19 cellular contexts compared by ENCODE assay signal in the genomic region with DNA sequence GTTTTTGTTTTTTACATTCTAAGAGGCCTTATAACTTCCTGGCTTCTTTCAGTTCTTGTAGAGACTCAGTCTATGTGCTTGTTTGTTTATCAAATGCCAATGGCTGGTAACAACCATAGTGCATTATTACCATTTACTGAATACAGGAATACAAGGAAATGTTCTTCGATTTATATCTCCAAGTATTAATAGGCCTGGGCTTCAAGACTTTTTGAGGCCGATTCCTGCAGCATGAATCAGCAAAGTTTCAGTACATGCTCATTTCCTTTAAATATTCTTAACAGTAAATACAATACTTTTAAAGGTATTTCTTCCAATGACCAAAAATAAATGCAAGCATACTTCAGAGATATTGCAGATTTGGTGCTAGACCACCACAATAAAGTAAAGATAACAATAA.
DNase-seq lines count a peak whose midpoint lies in the region; TF ChIP-seq lines count a peak whose summit lies in the region.
"Had no signal": no experiment of that assay in that cellular context is flagged by ENCODE, and none has a peak within 500 bp of the region (broad histone marks: within the 10 kb centered on the region; RNA-seq: fewer than 3 reads in every experiment).

No MANE protein-coding gene starts in this region.

- CTCF ChIA-PET in AG04449 (lab: Yijun Ruan, JAX), result no interaction called here

- TF ChIP-seq CTCF in AG04449 (IDR thresholded peaks at IDR 0.05; ENCODE audit: insufficient read depth, low read length, missing control alignments), result no peak
- no peak for TF ChIP-seq CTCF in choroid plexus epithelial cell (conservative IDR thresholded peaks at IDR 0.05; ENCODE audit: low read depth, low read length)

- no peaks in the 10 kb centered on the region for H3K36me3 ChIP-seq in MG63
- H3K36me3 ChIP-seq: adrenal gland, gastroesophageal sphincter, prostate gland had no signal

- H3K9me3 ChIP-seq in MG63, result peaks cover 18% of the 10 kb centered on the region
- H3K9me3 ChIP-seq: adrenal gland, prostate gland had no signal

- peak; percentile 7 for DNase-seq in AG04449 (ENCODE audit: low read depth, low spot score)
- peak; percentile 32 for DNase-seq in MG63
- peak; percentile 75 for DNase-seq in choroid plexus epithelial cell (ENCODE audit: low read depth)
- DNase-seq in glomerular endothelial cell (ENCODE audit: extremely low read depth, low read depth, low spot score), result peak; percentile 60
- DNase-seq in islet precursor cell, result no peak
- no peak for DNase-seq in COR-L47 (lab: John Stamatoyannopoulos, UW)
- DNase-seq in DMS53 (lab: John Stamatoyannopoulos, UW), result no peak
- no peak for DNase-seq in GOT3 (lab: John Stamatoyannopoulos, UW)
- DNase-seq: activated CD4-positive, alpha-beta T cell treated with anti-CD3 and anti-CD28 coated beads for 4 hours; activated effector memory CD4-positive, alpha-beta T cell treated with anti-CD3 and anti-CD28 coated beads, Interleukin-2, amount 50 U/mL, for 16 hours; adrenal gland; C1 segment of cervical spinal cord; cerebellar nuclear complex; effector memory CD8-positive, alpha-beta T cell; GF-D8; MV-4-11; NCI-H1694 treated with DMSO at 0.1 percent for 48 hours had no signal

- no peaks in the 10 kb centered on the region for H3K27me3 ChIP-seq in MG63
- H3K27me3 ChIP-seq: adrenal gland, gastroesophageal sphincter had no signal

- H3K4me3 ChIP-seq in AG04449 (ENCODE audit: low read depth, low read length) (no peak overlapping the region), MG63 (no peak overlapping the region), choroid plexus epithelial cell (ENCODE audit: low read depth, low read length) (no peak overlapping the region)
- H3K4me3 ChIP-seq: adrenal gland, gastroesophageal sphincter, prostate gland had no signal

- POLR2A ChIA-PET in AG04449 (lab: Yijun Ruan, JAX), result no interaction called here

Comparison
In these comparisons a context has a peak if more than half of its experiments do, and no peak if none do; other contexts are left out.
1. DNase-seq: peak in AG04449 (single experiment), MG63 (single experiment), choroid plexus epithelial cell (single experiment) and glomerular endothelial cell (single experiment); none in islet precursor cell (single experiment), COR-L47 (single experiment), DMS53 (single experiment) and GOT3 (single experiment).